ENCODE assay signal across 10 cellular contexts in genomic region chr5:1294839-1295649, GRCh38. TPM values are rescaled to one million over a fixed set of nuclear protein-coding genes. Genes with fewer than 3 reads are reported as not detected.
DNase-seq lines count a peak whose midpoint lies in the region; ATAC-seq, FAIRE-seq and TF ChIP-seq lines count a peak whose summit lies in the region.
"Had no signal": no experiment of that assay in that cellular context is flagged by ENCODE, and none has a peak within 500 bp of the region (broad histone marks: within the 10 kb centered on the region; RNA-seq: fewer than 3 reads in every experiment).

Gene TERT (minus strand): TSS chr5:1295068. CDS start chr5:1294989, 79 bp downstream.

- no peak within 1 kb of the TSS for H3K23ac ChIP-seq in H1 (ENCODE audit: insufficient read length)

- no peak within 1 kb of the TSS for H3K14ac ChIP-seq in H1 (ENCODE audit: insufficient read length)

- no peaks in the 10 kb centered on the region; a peak in 1 of 4 replicates for H3K79me2 ChIP-seq in H1 (ENCODE audit: control insufficient read depth in 1 of 2, insufficient read depth in 2 of 2, low read length in 2 of 2)

- no peak within 1 kb of the TSS for H4K5ac ChIP-seq in H1 (ENCODE audit: insufficient read length, low read depth, low read length)

- H3K9ac ChIP-seq in H1 (replicated peaks in 1 of 4; ENCODE audit: extremely low read depth in 1 of 4, low read depth in 3 of 4, low read length in 3 of 4): no peak within 1 kb of the TSS; a peak in 1 of 7 replicates

- no peak for TF ChIP-seq CTCF in heart right ventricle (IDR thresholded peaks at IDR 0.05)
- no peak for TF ChIP-seq CTCF in H1 (IDR thresholded peaks at IDR 0.05; ENCODE audit: control extremely low read depth in 1 of 3, insufficient read depth in 1 of 3, low read depth in 1 of 3, low read length in 3 of 3)
- no peak for TF ChIP-seq CTCF in tibial nerve (IDR thresholded peaks at IDR 0.05)

- H2AK5ac ChIP-seq in H1 (ENCODE audit: low read depth, low read length): 0 out of 2 replicates have a peak within 1 kb of the TSS, but pooled peaks have one; percentile 13

- intact Hi-C loops in right cardiac atrium (cut with DNase I): no loop called here
- intact Hi-C loops in heart right ventricle (cut with DNase I): no loop called here

- peak within 1 kb of the TSS; percentile 64 to 78 for H3K4me2 ChIP-seq in H1 (ENCODE audit: insufficient read depth in 1 of 2, low read depth in 2 of 2, low read length in 2 of 2)

- H4K8ac ChIP-seq in H1 (ENCODE audit: extremely low read depth, insufficient read depth, low read length): peak within 1 kb of the TSS; percentile 85

- H2BK20ac ChIP-seq in H1 (ENCODE audit: low read length): no peak within 1 kb of the TSS

- H3K4me1 ChIP-seq in right cardiac atrium (ENCODE audit: control insufficient read depth, insufficient read depth, low read length) (no peaks in the 10 kb centered on the region), heart right ventricle (peaks cover 0 to 6% (median 0%) of the 10 kb centered on the region in 9 donors), H1 (replicated peaks in 1 of 4; ENCODE audit: control insufficient read depth in 3 of 4, insufficient read depth in 4 of 4, low read length in 3 of 4) (peaks cover 0 to 13% (median 6%) of the 10 kb centered on the region in 4 experiments; a peak in 5 of 7 replicates), tibial nerve (peaks cover 0 to 14% (median 3%) of the 10 kb centered on the region in 4 donors)

- no peak within 1 kb of the TSS for H3K27ac ChIP-seq in right cardiac atrium (ENCODE audit: low read length)
- no peak within 1 kb of the TSS for H3K27ac ChIP-seq in heart right ventricle
- no peak within 1 kb of the TSS for H3K27ac ChIP-seq in H1 (ENCODE audit: low read depth, low read length)
- H3K27ac ChIP-seq in tibial nerve: no peak within 1 kb of the TSS

- H3K18ac ChIP-seq in H1 (ENCODE audit: extremely low read depth, low read length): peak within 1 kb of the TSS; percentile 83

- POLR2A ChIA-PET in H1 (lab: Charles Lee; ENCODE audit: partially characterized antibody): interaction anchor here (0.6 to 1.9 kb wide), 13 partner anchors 9 to 159 kb away, joined by 3 to 9 read pairs (median 4); partner anchors contain the start of gene CLPTM1L

- H2BK12ac ChIP-seq in H1 (ENCODE audit: low read depth, low read length): no peak within 1 kb of the TSS; the same call in 1 of the 2 replicates

- FAIRE-seq in H1 (lab: Jason Lieb, UNC): no peak
- FAIRE-seq: colon had no signal

- peak within 1 kb of the TSS; percentile 13; the same call in 1 of the 2 replicates for H2BK5ac ChIP-seq in H1 (ENCODE audit: low read depth, low read length)

- TF ChIP-seq POLR2A in H1 (IDR thresholded peaks at IDR 0.05; ENCODE audit: control extremely low read depth in 1 of 2, low read depth in 2 of 2, low read length in 2 of 2) (no peak), tibial nerve (IDR thresholded peaks at IDR 0.05) (no peak)

- H2BK15ac ChIP-seq in H1 (ENCODE audit: low read length): no peak within 1 kb of the TSS

- CTCF ChIA-PET in H1 (lab: Charles Lee; ENCODE audit: partially characterized antibody): interaction anchor here (0.7 to 1.7 kb wide), 3 partner anchors 16 to 127 kb away, joined by 3 to 4 read pairs (median 4); no protein-coding TSS in a partner anchor

- H3K36me3 ChIP-seq in heart right ventricle: no peaks in the 10 kb centered on the region
- no peaks in the 10 kb centered on the region; a peak in 2 of 8 replicates for H3K36me3 ChIP-seq in H1 (ENCODE audit: control insufficient read depth in 2 of 4, insufficient read depth in 4 of 4, low read length in 3 of 4)
- H3K36me3 ChIP-seq in tibial nerve: no peaks in the 10 kb centered on the region

- peak within 1 kb of the TSS; percentile 30 for H3K56ac ChIP-seq in H1 (replicated peaks; ENCODE audit: insufficient read length, low read depth, low read length)

- H2AFZ ChIP-seq in H1 (ENCODE audit: low read length): peak within 1 kb of the TSS; percentile 20; the same call in 1 of the 2 replicates

- peak within 1 kb of the TSS; percentile 85 for H3K4ac ChIP-seq in H1 (replicated peaks; ENCODE audit: insufficient read length, low read depth, low read length)

- TF ChIP-seq RAD21 in H1 (IDR thresholded peaks at IDR 0.05 in 1 of 2, conservative IDR thresholded peaks at IDR 0.05 in 1 of 2; ENCODE audit: low read depth in 2 of 2, low read length in 2 of 2): peak in 1 of 2 experiments; percentile 5; a peak in 2 of 4 replicates

- peak within 1 kb of the TSS; percentile 85 for H4K91ac ChIP-seq in H1 (replicated peaks; ENCODE audit: insufficient read length, low read length)

- ATAC-seq in right cardiac atrium: no peak
- ATAC-seq in heart right ventricle: no peak
- no peak for ATAC-seq in GM18867 (IDR thresholded peaks at IDR 0.05; ENCODE audit: unreplicated experiment)
- ATAC-seq in GM21786 (IDR thresholded peaks at IDR 0.05; ENCODE audit: unreplicated experiment): no peak

- no peak within 1 kb of the TSS for H2BK120ac ChIP-seq in H1 (replicated peaks; ENCODE audit: low read depth, low read length)

- H3K79me1 ChIP-seq in H1 (ENCODE audit: low read depth, low read length): peaks cover 3% of the 10 kb centered on the region; the same call in 1 of the 2 replicates

- H3K23me2 ChIP-seq in H1 (ENCODE audit: low read depth, low read length): peaks cover 14% of the 10 kb centered on the region; the same call in 1 of the 2 replicates

- WGBS in right cardiac atrium: 3% methylated on average over 102 of the region's 102 CpGs
- 1 to 2% methylated on average over 86 to 102 of the region's 102 CpGs for WGBS in heart right ventricle, 2 donors
- 4% methylated on average over 62 of the region's 102 CpGs; no CpG with 5 or more reads in 1 of the 2 experiments for WGBS in H1 (ENCODE audit: extremely low coverage in 1 of 2, insufficient coverage in 1 of 2, insufficient read length in 1 of 2, insufficient replicate concordance in 2 of 2, low coverage in 1 of 2, low lambda C conversion rate in 2 of 2, missing lambda C conversion rate in 1 of 2), 2 experiments
- 4 to 7% methylated on average over 5 to 43 of the region's 102 CpGs for WGBS in tibial nerve, 2 donors

- H3K4me3 ChIP-seq in right cardiac atrium (ENCODE audit: low read length): no peak within 1 kb of the TSS
- H3K4me3 ChIP-seq in heart right ventricle: no peak within 1 kb of the TSS
- peak within 1 kb of the TSS; percentile 46 to 76 (median 56) for H3K4me3 ChIP-seq in H1 (ENCODE audit: extremely low read depth in 1 of 4, insufficient read depth in 2 of 4, low read depth in 3 of 4, low read length in 4 of 4)
- H3K4me3 ChIP-seq in tibial nerve: no peak within 1 kb of the TSS

- H3K27me3 ChIP-seq in right cardiac atrium (ENCODE audit: control insufficient read depth, insufficient read depth): no peaks in the 10 kb centered on the region
- peaks cover 0 to 69% (median 51%) of the 10 kb centered on the region in 7 donors for H3K27me3 ChIP-seq in heart right ventricle
- peaks cover 0 to 8% (median 2%) of the 10 kb centered on the region in 4 experiments; a peak in 4 of 7 replicates for H3K27me3 ChIP-seq in H1 (replicated peaks in 1 of 4; ENCODE audit: control insufficient read depth in 3 of 4, extremely low read depth in 1 of 4, insufficient read depth in 3 of 4, low read length in 3 of 4)
- H3K27me3 ChIP-seq in tibial nerve: peaks cover 0 to 37% of the 10 kb centered on the region in 2 donors

- no peak for TF ChIP-seq EP300 in H1 (IDR thresholded peaks at IDR 0.05; ENCODE audit: borderline replicate concordance in 1 of 2, low read depth in 2 of 2, low read length in 2 of 2)
- TF ChIP-seq EP300 in tibial nerve (IDR thresholded peaks at IDR 0.05): no peak

- H3K9me3 ChIP-seq in right cardiac atrium (ENCODE audit: control insufficient read depth, low read length): no peaks in the 10 kb centered on the region
- H3K9me3 ChIP-seq in heart right ventricle: no peaks in the 10 kb centered on the region
- H3K9me3 ChIP-seq in H1 (ENCODE audit: insufficient read depth in 2 of 2, low read depth in 1 of 2, low read length in 1 of 2): no peaks in the 10 kb centered on the region
- no peaks in the 10 kb centered on the region for H3K9me3 ChIP-seq in tibial nerve

- DNase-seq in right cardiac atrium (peak in 2 of 3 donors; percentile 34 to 56), heart right ventricle (no peak), H1 (ENCODE audit: low read depth in 1 of 2, low spot score in 2 of 2) (peak in 1 of 2 experiments; percentile 93), tibial nerve (ENCODE audit: low spot score in 2 of 2) (no peak)
- peak; percentile 64 for DNase-seq in activated CD4-positive, CD25-positive, alpha-beta regulatory T cell treated with anti-CD3 and anti-CD28 coated beads, Interleukin-2, amount 50 U/mL, for 72 hours
- peak; percentile 84 to 94 for DNase-seq in stimulated activated CD4-positive, alpha-beta T cell treated with anti-CD3 and anti-CD28 coated beads, Interleukin-2, amount 100 ng/mL, for 24 hours

- peaks cover 4 to 11% of the 10 kb centered on the region in 2 experiments for H4K20me1 ChIP-seq in H1 (replicated peaks in 1 of 2; ENCODE audit: control insufficient read depth in 1 of 2, insufficient read depth in 2 of 2, low read length in 2 of 2)

TF ChIP-seq in H1, 55 proteins besides CTCF, POLR2A, EP300 and RAD21 (continues in another document):
- TF ChIP-seq SP2 (IDR thresholded peaks at IDR 0.05; ENCODE audit: low read length) (no peak), RBBP5 (IDR thresholded peaks at IDR 0.05; ENCODE audit: borderline replicate concordance, low read depth, low read length) (peak; percentile 6; the same call in 1 of the 2 replicates), SIX5 (IDR thresholded peaks at IDR 0.05; ENCODE audit: low read depth, low read length) (no peak), RNF2 (IDR thresholded peaks at IDR 0.05; ENCODE audit: borderline replicate concordance, low read depth, low read length, missing control alignments, poor library complexity, severe bottlenecking) (no peak), CREB1 (IDR thresholded peaks at IDR 0.05) (0 out of 2 replicates have a peak, but pooled peaks have one; percentile 9), SIN3A (conservative IDR thresholded peaks at IDR 0.05 in 1 of 2, IDR thresholded peaks at IDR 0.05 in 1 of 2; ENCODE audit: low read depth in 1 of 2, low read length in 2 of 2) (peak in 1 of 2 experiments; percentile 57; a peak in 1 of 4 replicates), JUN (IDR thresholded peaks at IDR 0.05; ENCODE audit: low read depth, low read length) (no peak), SUZ12 (IDR thresholded peaks at IDR 0.05; ENCODE audit: low read length) (no peak)

RNA-seq across cellular contexts. Expression of gene TERT, which starts in this region (rescaled TPM):
- total RNA-seq in right cardiac atrium (not detected), heart right ventricle (not detected), tibial nerve (not detected)
- polyA plus RNA-seq in right cardiac atrium (not detected), heart right ventricle (not detected), H1 (2011; rRNA removed) (13.1 and 23.0 TPM in 2 replicates)
- total RNA-seq in H1 (2021; fragmentation: NEBNext Ultra II Directional; extraction: Animal tissue kit (Norgen Biotek cat#: 25700)): 21.0 and 23.1 TPM in 2 replicates
- polyA plus RNA-seq in H1 (2011; cell fraction: cytosol; rRNA removed): 19.3 TPM
- 70.1 TPM for polyA plus RNA-seq in H1 (2011; cell fraction: nucleus; rRNA removed)
- 11.6 to 23.1 TPM (median 17.1 TPM) in 4 replicates for polyA plus RNA-seq in H1 (2012, experiment 1 of 2)
- 10.2 TPM for polyA plus RNA-seq in H1 (2012, experiment 2 of 2)
- 16.6 TPM for polyA plus RNA-seq in H1 (2013, experiment 1 of 2)
- 13.5 TPM for polyA plus RNA-seq in H1 (2013, experiment 2 of 2)
- 12.3 and 13.0 TPM in 2 replicates for polyA minus RNA-seq in H1 (2011; rRNA and poly(A)+ RNA removed)
- polyA minus RNA-seq in H1 (2011; cell fraction: cytosol; rRNA and poly(A)+ RNA removed): 20.2 TPM
- polyA minus RNA-seq in H1 (2011; cell fraction: nucleus; rRNA and poly(A)+ RNA removed): 38.0 TPM
- total RNA-seq: urinary bladder had no signal
- polyA plus RNA-seq: urinary bladder had no signal

Comparison
In these comparisons a context has a peak if more than half of its experiments do, and no peak if none do; other contexts are left out.
1. RNA of gene TERT (total RNA-seq): 21.0 to 23.1 TPM in H1; not detected in right cardiac atrium, not detected in heart right ventricle and not detected in tibial nerve; every median in the first group is over 10 times any median in the second.
2. RNA of gene TERT (polyA plus RNA-seq): 10.2 to 70.1 TPM in H1; not detected in right cardiac atrium (single experiment) and not detected in heart right ventricle; every median in the first group is over 10 times any median in the second.
3. Peak in DNase-seq in right cardiac atrium; RNA of the gene not detected or under 1 TPM.
4. DNase-seq: peak in activated CD4-positive, CD25-positive, alpha-beta regulatory T cell treated with anti-CD3 and anti-CD28 coated beads, Interleukin-2, amount 50 U/mL, for 72 hours (single experiment) and stimulated activated CD4-positive, alpha-beta T cell treated with anti-CD3 and anti-CD28 coated beads, Interleukin-2, amount 100 ng/mL, for 24 hours (2 of 2); none in heart right ventricle (0 of 2) and tibial nerve (0 of 2).
5. H3K4me3 ChIP-seq: peak in H1 (4 of 4); none in right cardiac atrium (single experiment), heart right ventricle (0 of 10) and tibial nerve (0 of 4).